Comparison of ENCODE assay signal across 8 cellular contexts in the genomic region with DNA sequence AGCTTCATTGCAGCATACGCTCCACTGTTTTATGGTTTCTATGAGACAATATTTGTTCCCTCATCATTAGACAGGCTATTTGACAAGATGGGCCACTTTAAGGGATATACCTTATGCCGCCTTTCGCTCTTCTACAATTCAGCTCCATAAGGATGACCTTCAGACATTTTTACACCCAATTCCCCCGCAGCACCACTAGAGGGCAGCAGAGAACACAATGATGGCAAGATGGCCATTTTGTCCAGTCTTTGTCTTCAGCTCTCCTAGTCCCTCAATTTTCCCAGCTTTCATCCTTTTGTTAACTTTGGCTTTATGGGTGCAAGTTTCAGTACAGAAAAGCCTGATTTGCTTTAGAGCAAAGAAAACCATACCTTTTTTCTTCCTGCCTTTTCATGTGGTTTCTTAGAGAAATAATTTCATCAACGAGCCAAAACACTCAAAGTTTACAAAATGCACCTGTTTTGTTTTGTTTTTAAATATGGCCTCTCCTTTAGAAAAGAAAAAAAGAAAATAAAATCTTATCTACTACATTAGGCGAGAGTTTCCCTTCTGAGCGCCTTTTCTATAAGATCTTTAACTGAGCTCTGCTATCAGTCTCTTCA.
A peak's percentile ranks its signal among the peaks of the same experiment; 100 is the strongest.
DNase-seq lines count a peak whose midpoint lies in the region; ATAC-seq and TF ChIP-seq lines count a peak whose summit lies in the region.

No MANE protein-coding gene starts in this region.

- H3K9me3 ChIP-seq in heart right ventricle (peaks cover 0 to 5% (median 0%) of the 10 kb centered on the region in 11 donors), prostate gland (no peaks in the 10 kb centered on the region)

- H3K4me3 Mint-ChIP-seq in activated naive CD4-positive, alpha-beta T cell treated with anti-CD3 and anti-CD28 coated beads for 36 hours = no peak overlapping the region
- no peak overlapping the region for H3K4me3 Mint-ChIP-seq in glutamatergic neuron (ENCODE audit: unreplicated experiment)

- no peaks in the 10 kb centered on the region for H3K4me1 ChIP-seq in heart right ventricle
- H3K4me1 ChIP-seq in prostate gland (replicated peaks) = no peaks in the 10 kb centered on the region

- DNase-seq in heart right ventricle = peak; percentile 29 to 51
- no peak for DNase-seq in Right ventricle myocardium superior
- peak; percentile 50 for DNase-seq in M059J (ENCODE audit: low read depth)
- DNase-seq in RPMI8226 = peak; percentile 64
- peak; percentile 67 for DNase-seq in activated naive CD4-positive, alpha-beta T cell treated with anti-CD3 and anti-CD28 coated beads for 36 hours
- DNase-seq in glutamatergic neuron = peak; percentile 80
- DNase-seq in prostate gland (ENCODE audit: low spot score) = peak; percentile 50

- no peaks in the 10 kb centered on the region for H3K9me3 Mint-ChIP-seq in activated naive CD4-positive, alpha-beta T cell treated with anti-CD3 and anti-CD28 coated beads for 36 hours
- no peaks in the 10 kb centered on the region for H3K9me3 Mint-ChIP-seq in glutamatergic neuron (ENCODE audit: unreplicated experiment)

- no peak overlapping the region for H3K27ac Mint-ChIP-seq in activated naive CD4-positive, alpha-beta T cell treated with anti-CD3 and anti-CD28 coated beads for 36 hours
- peak overlapping the region; percentile 18 for H3K27ac Mint-ChIP-seq in glutamatergic neuron (ENCODE audit: unreplicated experiment)

- no peak overlapping the region for H3K4me3 ChIP-seq in heart right ventricle
- no peak overlapping the region for H3K4me3 ChIP-seq in prostate gland

- ATAC-seq in heart right ventricle = peak in 2 of 8 donors; percentile 42 to 52
- ATAC-seq in Right ventricle myocardium superior (ENCODE audit: poor library complexity) = no peak
- ATAC-seq in GM21723 (IDR thresholded peaks at IDR 0.05; ENCODE audit: unreplicated experiment) = no peak

- no peak overlapping the region for H3K27ac ChIP-seq in heart right ventricle
- H3K27ac ChIP-seq in prostate gland = no peak overlapping the region

- peaks cover 0 to 8% (median 0%) of the 10 kb centered on the region in 7 donors for H3K27me3 ChIP-seq in heart right ventricle
- H3K27me3 ChIP-seq in prostate gland (replicated peaks; ENCODE audit: insufficient read depth) = no peaks in the 10 kb centered on the region

- no peaks in the 10 kb centered on the region for H3K36me3 Mint-ChIP-seq in activated naive CD4-positive, alpha-beta T cell treated with anti-CD3 and anti-CD28 coated beads for 36 hours (ENCODE audit: low read depth)
- no peaks in the 10 kb centered on the region for H3K36me3 Mint-ChIP-seq in glutamatergic neuron (ENCODE audit: unreplicated experiment)

- intact Hi-C loops in heart right ventricle (cut with DNase I) (loop anchor here (2.0 to 10.0 kb wide), 7 partner anchors 124 to 831 kb away; no protein-coding TSS in a partner anchor), Right ventricle myocardium superior (cut with DNase I) (loop anchor here (5.0 kb wide), 1 partner anchor 721 kb away; no protein-coding TSS in a partner anchor), prostate gland (cut with DNase I) (loop anchor here (5.0 kb wide), 1 partner anchor 721 kb away; no protein-coding TSS in a partner anchor)
- intact Hi-C loops in activated naive CD4-positive, alpha-beta T cell treated with anti-CD3 and anti-CD28 coated beads for 36 hours (cut with micrococcal nuclease) = loop anchor here (1.0 to 5.0 kb wide), 3 partner anchors 721 to 1321 kb away; no protein-coding TSS in a partner anchor

- H3K4me1 Mint-ChIP-seq in activated naive CD4-positive, alpha-beta T cell treated with anti-CD3 and anti-CD28 coated beads for 36 hours (ENCODE audit: low read depth) = no peaks in the 10 kb centered on the region
- H3K4me1 Mint-ChIP-seq in glutamatergic neuron (ENCODE audit: low read depth, unreplicated experiment) = peaks cover 9% of the 10 kb centered on the region

- WGBS in heart right ventricle, 2 donors = 45 to 51% methylated on average over 7 of the region's 7 CpGs
- WGBS in prostate gland = 52% methylated on average over 7 of the region's 7 CpGs

- H3K27me3 Mint-ChIP-seq in activated naive CD4-positive, alpha-beta T cell treated with anti-CD3 and anti-CD28 coated beads for 36 hours (ENCODE audit: low read depth) = no peaks in the 10 kb centered on the region
- no peaks in the 10 kb centered on the region for H3K27me3 Mint-ChIP-seq in glutamatergic neuron (ENCODE audit: unreplicated experiment)

- TF ChIP-seq CTCF in heart right ventricle (IDR thresholded peaks at IDR 0.05) (peak; percentile 77 to 92 (median 88)), glutamatergic neuron (IDR thresholded peaks at IDR 0.05; ENCODE audit: partially characterized antibody, unreplicated experiment) (peak; percentile 93), prostate gland (IDR thresholded peaks at IDR 0.05) (peak; percentile 79 to 92 (median 86))

- CTCF ChIA-PET in activated naive CD4-positive, alpha-beta T cell treated with anti-CD3 and anti-CD28 coated beads for 36 hours (lab: Charles Lee) = interaction anchor here (0.8 to 2.6 kb wide), 12 partner anchors 9 to 721 kb away, joined by 3 to 8 read pairs (median 3); no protein-coding TSS in a partner anchor

- H3K36me3 ChIP-seq in heart right ventricle = no peaks in the 10 kb centered on the region
- no peaks in the 10 kb centered on the region for H3K36me3 ChIP-seq in prostate gland

- no peak for TF ChIP-seq POLR2A in prostate gland (IDR thresholded peaks at IDR 0.05)
